ENCODE assay signal across 11 cellular contexts in the genomic region with DNA sequence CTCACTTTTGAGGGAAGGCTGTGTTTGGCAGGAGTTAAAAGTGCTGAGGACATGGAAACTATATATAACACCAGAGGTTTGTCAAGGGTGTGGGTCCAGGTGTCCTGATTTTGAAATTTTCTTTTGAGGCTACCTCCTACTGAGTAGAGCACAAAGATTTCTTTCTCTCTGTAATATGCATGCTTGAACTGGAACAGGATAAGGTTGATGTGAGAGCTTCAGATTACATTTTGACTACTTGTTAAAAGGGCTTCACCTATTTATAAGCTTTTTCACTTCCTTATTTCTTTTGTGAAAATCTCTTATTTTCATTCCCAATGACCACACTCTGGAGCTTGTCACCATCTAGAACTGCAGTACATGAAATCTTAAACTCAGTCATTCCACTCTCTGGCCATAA. TPM values are rescaled to one million over a fixed set of nuclear protein-coding genes. Genes with fewer than 3 reads are reported as not detected.
DNase-seq lines count a peak whose midpoint lies in the region; ATAC-seq and TF ChIP-seq lines count a peak whose summit lies in the region.
"Had no signal": no experiment of that assay in that cellular context is flagged by ENCODE, and none has a peak within 500 bp of the region (broad histone marks: within the 10 kb centered on the region; RNA-seq: fewer than 3 reads in every experiment).

No MANE protein-coding gene starts in this region.

- H3K36me3 ChIP-seq in colonic mucosa (no peaks in the 10 kb centered on the region), breast epithelium (no peaks in the 10 kb centered on the region)

- no peaks in the 10 kb centered on the region for H3K27me3 ChIP-seq in colonic mucosa
- H3K27me3 ChIP-seq in breast epithelium = no peaks in the 10 kb centered on the region

- no peak for TF ChIP-seq POLR2A in breast epithelium (IDR thresholded peaks at IDR 0.05)

- no peak overlapping the region for H3K9ac ChIP-seq in colonic mucosa (ENCODE audit: low read depth in 2 of 2, low read length in 2 of 2)

- H3K4me3 ChIP-seq in colonic mucosa = no peak overlapping the region
- H3K4me3 ChIP-seq in breast epithelium = no peak overlapping the region
- H3K4me3 ChIP-seq: smooth muscle cell had no signal

- no peak for TF ChIP-seq CTCF in GM10248 (IDR thresholded peaks at IDR 0.05; ENCODE audit: control extremely low read depth, extremely low read depth, low read depth, missing control alignments)
- TF ChIP-seq CTCF in colonic mucosa (IDR thresholded peaks at IDR 0.05) = no peak
- TF ChIP-seq CTCF in breast epithelium (IDR thresholded peaks at IDR 0.05) = no peak
- no peak for TF ChIP-seq CTCF in RWPE1 (conservative IDR thresholded peaks at IDR 0.05; ENCODE audit: low read depth)

- POLR2A ChIA-PET in GM10248 (lab: Yijun Ruan, JAX) = no interaction called here
- POLR2A ChIA-PET in RWPE1 (lab: Yijun Ruan, JAX; ENCODE audit: low non-redundant PET) = no interaction called here

- ATAC-seq in GM19324 (IDR thresholded peaks at IDR 0.05; ENCODE audit: low FRiP score, unreplicated experiment) (peak; percentile 80), HG02623 (IDR thresholded peaks at IDR 0.05; ENCODE audit: unreplicated experiment) (peak; percentile 77), HG03378 (IDR thresholded peaks at IDR 0.05; ENCODE audit: unreplicated experiment) (peak; percentile 94)
- ATAC-seq: natural killer cell treated with Interleukin-12 subunit alpha and Interleukin-12 subunit beta and Interleukin-15 and Interleukin-18, amount 100 ng/mL, for 72 hours had no signal

- H3K9me3 ChIP-seq in colonic mucosa (no peaks in the 10 kb centered on the region), breast epithelium (no peaks in the 10 kb centered on the region)

- CTCF ChIA-PET in GM10248 (lab: Yijun Ruan, JAX) = interaction anchor here (0.9 to 2.3 kb wide), 9 partner anchors 8 to 394 kb away, joined by 3 to 9 read pairs (median 4); partner anchors contain the start of genes PTGS2 and TPR
- CTCF ChIA-PET in RWPE1 (lab: Yijun Ruan, JAX) = interaction anchor here (0.7 kb wide), 1 partner anchor 68 kb away, joined by 3 read pairs; no protein-coding TSS in a partner anchor

- DNase-seq in GM10248 (ENCODE audit: extremely low spot score) (peak; percentile 22), NCI-H748 treated with DMSO at 0.1 percent for 48 hours (lab: John Stamatoyannopoulos, UW) (no peak), colonic mucosa (no peak), breast epithelium (ENCODE audit: low spot score in 2 of 2) (no peak), RWPE1 (ENCODE audit: low spot score) (no peak)
- DNase-seq: activated T-cell treated with anti-CD3 and anti-CD28 coated beads, Interleukin-2, amount 50 U/mL, for 1 hour had no signal

- H3K4me1 ChIP-seq in colonic mucosa (no peaks in the 10 kb centered on the region), breast epithelium (no peaks in the 10 kb centered on the region)

- H3K27ac ChIP-seq in colonic mucosa (no peak overlapping the region), breast epithelium (no peak overlapping the region), RWPE1 (no peak overlapping the region)

- intact Hi-C loops in colonic mucosa (cut with DNase I) (no loop called here), breast epithelium (cut with DNase I; ENCODE audit: low total_unique reads) (no loop called here)

RNA-seq across cellular contexts. Expression of gene PLA2G4A, which starts 59.8 kb away (rescaled TPM):
- total RNA-seq in colonic mucosa (1 to 10 TPM; 3.1 to 6.3 TPM), breast epithelium (10 to 100 TPM in 1 of 3 donors, 1 to 10 TPM in 2; 5.6 to 13.3 (median 7.4) TPM)
